16 cellular contexts compared by ENCODE assay signal in the genomic region with DNA sequence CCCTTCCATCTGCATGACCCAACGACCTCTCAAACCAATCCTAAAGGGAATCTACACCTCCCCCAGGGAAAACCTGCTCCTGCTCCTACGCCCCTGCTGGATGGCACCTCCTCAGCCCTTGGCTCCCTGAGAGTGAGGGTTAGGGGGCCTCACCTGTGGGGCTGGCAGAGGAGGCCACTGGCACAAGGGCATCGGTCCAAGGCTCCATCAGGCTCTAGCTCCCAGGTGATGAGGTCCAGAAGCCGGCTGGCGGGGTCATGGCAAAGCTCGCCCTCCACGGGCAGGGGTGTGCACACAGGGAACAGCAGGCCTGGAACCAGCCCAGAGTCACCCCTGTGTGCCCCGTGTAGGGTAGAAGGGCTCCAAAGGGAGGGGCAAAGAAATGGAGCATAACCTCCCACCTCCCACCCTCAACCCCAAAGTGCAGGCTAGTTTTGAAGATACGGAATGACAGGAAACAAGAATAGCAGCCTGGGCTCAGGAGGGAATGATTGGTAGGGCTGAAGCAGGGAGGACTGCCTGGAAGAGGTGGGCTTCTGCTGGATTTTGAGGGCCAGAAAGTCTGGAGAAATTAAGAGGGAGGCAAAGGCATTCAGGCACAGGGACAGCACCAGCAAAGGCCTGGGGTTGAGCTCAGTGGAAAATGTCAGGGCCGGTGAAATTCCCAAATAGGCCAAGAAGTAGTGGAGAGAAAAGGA. TPM values are rescaled to one million over a fixed set of nuclear protein-coding genes. Genes with fewer than 3 reads are reported as not detected.
"Had no signal": no experiment of that assay in that cellular context is flagged by ENCODE, and none has a peak within 500 bp of the region (broad histone marks: within the 10 kb centered on the region; RNA-seq: fewer than 3 reads in every experiment).

No MANE protein-coding gene starts in this region.

- ATAC-seq: naive thymus-derived CD4-positive, alpha-beta T cell had no signal

- H3K4me3 ChIP-seq: cardiac muscle cell, gastroesophageal sphincter, testis had no signal

- H3K4me3 Mint-ChIP-seq: activated naive CD4-positive, alpha-beta T cell treated with anti-CD3 and anti-CD28 coated beads for 36 hours; naive thymus-derived CD4-positive, alpha-beta T cell; stimulated activated naive CD8-positive, alpha-beta T cell treated with anti-CD3 and anti-CD28 coated beads, Interleukin-15, amount 100 ng/mL, for 72 hours had no signal

- DNase-seq: activated CD4-positive, alpha-beta T cell treated with anti-CD3 and anti-CD28 coated beads, Interleukin-2, amount 50 U/mL, for 48 hours; activated CD4-positive, CD25-positive, alpha-beta regulatory T cell treated with anti-CD3 and anti-CD28 coated beads, Interleukin-2, amount 50 U/mL, for 72 hours; activated CD8-positive, alpha-beta memory T cell treated with anti-CD3 and anti-CD28 coated beads, Interleukin-2, amount 50 U/mL, for 48 hours; activated naive CD4-positive, alpha-beta T cell treated with anti-CD3 and anti-CD28 coated beads for 36 hours; cortex of kidney; effector memory CD4-positive, alpha-beta T cell; naive thymus-derived CD4-positive, alpha-beta T cell; stimulated activated CD4-positive, alpha-beta T cell treated with anti-CD3 and anti-CD28 coated beads, Interleukin-4, amount 100 ng/mL, for 1 hour; stimulated activated CD8-positive, alpha-beta memory T cell treated with anti-CD3 and anti-CD28 coated beads, Interleukin-4, amount 100 ng/mL, for 48 hours; stimulated activated naive CD8-positive, alpha-beta T cell treated with anti-CD3 and anti-CD28 coated beads, Interleukin-15, amount 100 ng/mL, for 72 hours; testis had no signal

- H3K9me3 Mint-ChIP-seq: activated naive CD4-positive, alpha-beta T cell treated with anti-CD3 and anti-CD28 coated beads for 36 hours had no signal

- H3K27ac Mint-ChIP-seq: activated naive CD4-positive, alpha-beta T cell treated with anti-CD3 and anti-CD28 coated beads for 36 hours; progenitor cell of endocrine pancreas had no signal

- H3K27ac ChIP-seq: cardiac muscle cell, epithelial cell of prostate, gastroesophageal sphincter, testis had no signal

- H3K27me3 ChIP-seq: cardiac muscle cell, gastroesophageal sphincter, testis had no signal

- H3K27me3 Mint-ChIP-seq: progenitor cell of endocrine pancreas had no signal

- H3K9me3 ChIP-seq: gastroesophageal sphincter, testis had no signal

RNA-seq across cellular contexts. Expression of gene DKK3, which starts 42.6 kb away (rescaled TPM):
- total RNA-seq: activated naive CD4-positive, alpha-beta T cell treated with anti-CD3 and anti-CD28 coated beads for 36 hours; T-helper 2 cell treated with Interferon-gamma antibody and Interleukin-4, amounts not matched to agents 100 ng/mL and 5 ng/mL, for 36 hours had no signal
